Comparison of ENCODE assay signal across 10 cellular contexts in the genomic region with DNA sequence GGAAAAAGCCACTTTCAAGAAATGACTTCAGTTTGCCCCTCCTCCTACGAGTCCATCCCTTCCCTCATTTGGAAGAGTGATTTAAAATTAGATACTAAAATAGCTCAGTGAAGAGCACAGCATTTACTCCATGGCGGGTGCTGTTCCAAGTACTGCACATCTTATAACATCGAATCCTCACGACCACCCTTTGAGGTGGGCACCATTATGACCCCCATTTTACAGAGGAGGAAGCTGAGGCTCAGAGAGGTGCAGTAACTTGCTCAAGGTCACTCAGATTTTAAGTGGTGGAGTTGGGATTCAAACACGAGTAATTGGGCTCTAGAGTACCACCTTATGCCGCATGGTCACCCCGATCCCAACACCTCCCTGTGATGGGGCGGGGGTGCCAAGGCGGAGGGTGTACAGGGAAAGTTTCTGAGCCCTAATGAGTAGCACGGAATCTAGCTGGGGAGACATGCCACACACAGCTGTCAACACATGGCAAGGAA. TPM values are rescaled to one million over a fixed set of nuclear protein-coding genes. Genes with fewer than 3 reads are reported as not detected.
A peak's percentile ranks its signal among the peaks of the same experiment; 100 is the strongest.
DNase-seq lines count a peak whose midpoint lies in the region; ATAC-seq, FAIRE-seq and TF ChIP-seq lines count a peak whose summit lies in the region.
"Had no signal": no experiment of that assay in that cellular context is flagged by ENCODE, and none has a peak within 500 bp of the region (broad histone marks: within the 10 kb centered on the region; RNA-seq: fewer than 3 reads in every experiment).

No MANE protein-coding gene starts in this region.

- H3K4ac ChIP-seq in mesendoderm (ENCODE audit: low read depth, low read length) = no peak overlapping the region

- no peak overlapping the region for H2BK15ac ChIP-seq in mesendoderm (replicated peaks; ENCODE audit: low read depth)

- no peak for TF ChIP-seq POLR2A in transverse colon (IDR thresholded peaks at IDR 0.05)

- no peak for DNase-seq in activated naive CD4-positive, alpha-beta T cell treated with anti-CD3 and anti-CD28 coated beads, Interleukin-2, amount 10 ng/mL, durations not matched to agents 7 days and 5 days
- no peak for DNase-seq in activated naive CD4-positive, alpha-beta T cell (lab: John Stamatoyannopoulos, UW)
- DNase-seq in astrocyte (ENCODE audit: low read depth) (no peak), memory B cell (ENCODE audit: low spot score in 2 of 2) (no peak), transverse colon (no peak), NCI-H2196 treated with DMSO at 0.1 percent for 48 hours (lab: John Stamatoyannopoulos, UW; ENCODE audit: unreplicated experiment) (no peak), GF-D8 (lab: John Stamatoyannopoulos, UW) (no peak), mesendoderm (no peak)
- DNase-seq: MV-4-11 had no signal

- intact Hi-C loops in transverse colon (cut with DNase I; ENCODE audit: low total_unique reads) = no loop called here

- TF ChIP-seq CTCF in astrocyte (IDR thresholded peaks at IDR 0.05; ENCODE audit: insufficient read depth, low read depth, low read length) (no peak), transverse colon (IDR thresholded peaks at IDR 0.05) (no peak)

- H3K4me1 ChIP-seq in astrocyte (ENCODE audit: insufficient read depth, low read length) = no peaks in the 10 kb centered on the region
- H3K4me1 ChIP-seq in transverse colon = peaks cover 29 to 45% (median 40%) of the 10 kb centered on the region in 4 donors
- peaks cover 11% of the 10 kb centered on the region for H3K4me1 ChIP-seq in mesendoderm (ENCODE audit: control insufficient read depth, low read depth, low read length)

- no peak overlapping the region for H2AFZ ChIP-seq in astrocyte (ENCODE audit: low read depth, low read length)

- no peak overlapping the region for H3K4me3 ChIP-seq in astrocyte (ENCODE audit: insufficient read depth, low read depth, low read length)
- H3K4me3 ChIP-seq in transverse colon = peak overlapping the region in 1 of 4 donors; percentile 51
- H3K4me3 ChIP-seq in mesendoderm (ENCODE audit: low read length) = no peak overlapping the region

- no peaks in the 10 kb centered on the region for H4K20me1 ChIP-seq in astrocyte (ENCODE audit: insufficient read depth, low read length)

- no peak overlapping the region for H3K27ac Mint-ChIP-seq in activated naive CD4-positive, alpha-beta T cell treated with anti-CD3 and anti-CD28 coated beads, Interleukin-2, amount 10 ng/mL, durations not matched to agents 7 days and 5 days
- H3K27ac Mint-ChIP-seq in astrocyte (ENCODE audit: unreplicated experiment) (no peak overlapping the region), memory B cell (no peak overlapping the region)

- H3K56ac ChIP-seq in mesendoderm (ENCODE audit: low read length) = no peak overlapping the region

- no peak for FAIRE-seq in astrocyte (lab: Jason Lieb, UNC)

- WGBS in transverse colon (ENCODE audit: low coverage in 1 of 2), 2 donors = 70% methylated on average over 10 of the region's 10 CpGs; no CpG with 5 or more reads in 1 of the 2 donors
- WGBS in mesendoderm (ENCODE audit: extremely low coverage, insufficient coverage, low lambda C conversion rate) = no CpG with 5 or more reads among the region's 10 CpGs

- in situ Hi-C loops in transverse colon (cut with MboI; ENCODE audit: low pct_ligation_motif_present in 1 of 4, low pct_unique_long_range_greater_than_20kb in 1 of 4, low sequenced_read_pairs in 3 of 4) = loop anchor here in 1 of 4 donors (10.0 kb wide), 1 partner anchor 66 kb away; no protein-coding TSS in a partner anchor

- H3K27me3 ChIP-seq in astrocyte (ENCODE audit: insufficient read depth, low read length) (peaks cover 12% of the 10 kb centered on the region), transverse colon (no peaks in the 10 kb centered on the region), mesendoderm (ENCODE audit: insufficient read depth, low read length, poor library complexity) (peaks cover 4% of the 10 kb centered on the region)

- no peak overlapping the region for H4K8ac ChIP-seq in mesendoderm (ENCODE audit: low read depth, low read length)

- H2BK5ac ChIP-seq in mesendoderm (ENCODE audit: low read length) = no peak overlapping the region

- H3K4me1 Mint-ChIP-seq in activated naive CD4-positive, alpha-beta T cell treated with anti-CD3 and anti-CD28 coated beads, Interleukin-2, amount 10 ng/mL, durations not matched to agents 7 days and 5 days = peaks cover 7% of the 10 kb centered on the region
- H3K4me1 Mint-ChIP-seq in astrocyte (ENCODE audit: low read depth, unreplicated experiment) (peaks cover 10% of the 10 kb centered on the region), memory B cell (peaks cover 33% of the 10 kb centered on the region)

- H3K9ac ChIP-seq in astrocyte (ENCODE audit: low read length) = no peak overlapping the region
- no peak overlapping the region for H3K9ac ChIP-seq in mesendoderm (ENCODE audit: low read length)

- no peaks in the 10 kb centered on the region for H3K79me1 ChIP-seq in mesendoderm (ENCODE audit: low read length)

- H3K4me2 ChIP-seq in astrocyte (ENCODE audit: low read length) (peak overlapping the region; percentile 70), mesendoderm (ENCODE audit: low read length) (no peak overlapping the region)

- H3K4me3 Mint-ChIP-seq in activated naive CD4-positive, alpha-beta T cell treated with anti-CD3 and anti-CD28 coated beads, Interleukin-2, amount 10 ng/mL, durations not matched to agents 7 days and 5 days = peak overlapping the region; percentile 64
- H3K4me3 Mint-ChIP-seq in astrocyte (ENCODE audit: unreplicated experiment) (no peak overlapping the region), memory B cell (peak overlapping the region; percentile 46)

- H3K23ac ChIP-seq in mesendoderm (ENCODE audit: low read length) = no peak overlapping the region

- H3K36me3 Mint-ChIP-seq in activated naive CD4-positive, alpha-beta T cell treated with anti-CD3 and anti-CD28 coated beads, Interleukin-2, amount 10 ng/mL, durations not matched to agents 7 days and 5 days = no peaks in the 10 kb centered on the region
- no peaks in the 10 kb centered on the region for H3K36me3 Mint-ChIP-seq in astrocyte (ENCODE audit: low read depth, unreplicated experiment)
- no peaks in the 10 kb centered on the region for H3K36me3 Mint-ChIP-seq in memory B cell

- H3K9me3 ChIP-seq in astrocyte (ENCODE audit: insufficient read depth, low read depth, low read length) (no peaks in the 10 kb centered on the region), transverse colon (no peaks in the 10 kb centered on the region)

- no peak for ATAC-seq in memory B cell (ENCODE audit: low read depth)

- no peak overlapping the region for H3K18ac ChIP-seq in mesendoderm (ENCODE audit: low read length)

- no peak for TF ChIP-seq EP300 in transverse colon (IDR thresholded peaks at IDR 0.05; ENCODE audit: low read depth)

- H3K9me3 Mint-ChIP-seq in activated naive CD4-positive, alpha-beta T cell treated with anti-CD3 and anti-CD28 coated beads, Interleukin-2, amount 10 ng/mL, durations not matched to agents 7 days and 5 days = no peaks in the 10 kb centered on the region
- H3K9me3 Mint-ChIP-seq in astrocyte (ENCODE audit: unreplicated experiment) (no peaks in the 10 kb centered on the region), memory B cell (no peaks in the 10 kb centered on the region)

- H3K27me3 Mint-ChIP-seq in activated naive CD4-positive, alpha-beta T cell treated with anti-CD3 and anti-CD28 coated beads, Interleukin-2, amount 10 ng/mL, durations not matched to agents 7 days and 5 days = peaks cover 90% of the 10 kb centered on the region
- peaks cover 69% of the 10 kb centered on the region for H3K27me3 Mint-ChIP-seq in astrocyte (ENCODE audit: low read depth, unreplicated experiment)
- peaks cover 9% of the 10 kb centered on the region for H3K27me3 Mint-ChIP-seq in memory B cell

- no peaks in the 10 kb centered on the region for H3K36me3 ChIP-seq in astrocyte (ENCODE audit: insufficient read depth, low read length)
- no peaks in the 10 kb centered on the region for H3K36me3 ChIP-seq in transverse colon
- no peaks in the 10 kb centered on the region for H3K36me3 ChIP-seq in mesendoderm (ENCODE audit: control insufficient read depth, insufficient read depth, low read length)

- H2BK120ac ChIP-seq in mesendoderm (ENCODE audit: low read depth, low read length) = no peak overlapping the region

- no peak overlapping the region for H4K5ac ChIP-seq in mesendoderm (ENCODE audit: low read length)

- CTCF ChIA-PET in activated naive CD4-positive, alpha-beta T cell treated with anti-CD3 and anti-CD28 coated beads, Interleukin-2, amount 10 ng/mL, durations not matched to agents 7 days and 5 days (lab: Charles Lee) = interaction anchor here (0.6 to 2.0 kb wide), 6 partner anchors 28 to 239 kb away, joined by 3 to 9 read pairs (median 4); partner anchors contain the start of gene CRIP3

- H2AK5ac ChIP-seq in mesendoderm (ENCODE audit: low read length) = no peak overlapping the region

- H3K27ac ChIP-seq in astrocyte (ENCODE audit: low read depth, low read length) (no peak overlapping the region), transverse colon (peak overlapping the region; percentile 79 to 88 (median 83)), mesendoderm (ENCODE audit: low read depth, low read length) (no peak overlapping the region)

- no peaks in the 10 kb centered on the region for H3K79me2 ChIP-seq in astrocyte (ENCODE audit: insufficient read depth, low read length)
- no peaks in the 10 kb centered on the region for H3K79me2 ChIP-seq in mesendoderm (ENCODE audit: control insufficient read depth, insufficient read depth, low read length)

RNA-seq across cellular contexts. Expression of gene TTBK1, which starts 25.5 kb away (rescaled TPM):
- 0.14 TPM in 1 of 2 replicates, not detected in the other for total RNA-seq in astrocyte
- total RNA-seq in transverse colon = 1 to 10 TPM in 1 of 4 donors, under 1 TPM in 3; 0.20 to 1.1 (median 0.36) TPM
- polyA plus RNA-seq in mesendoderm (2013, experiment 1 of 2) = 0.06 TPM
- 0.07 TPM for polyA plus RNA-seq in mesendoderm (2013, experiment 2 of 2)

RNA-seq across cellular contexts. Expression of gene SLC22A7, which starts 29.2 kb away (rescaled TPM):
- total RNA-seq in astrocyte (not detected in 2 replicates), transverse colon (not detected)
- not detected for polyA plus RNA-seq in mesendoderm (2013, experiment 1 of 2)
- polyA plus RNA-seq in mesendoderm (2013, experiment 2 of 2) = not detected
- total RNA-seq: pulmonary artery endothelial cell had no signal

RNA-seq across cellular contexts. Expression of gene DNPH1, which starts 39.5 kb away (rescaled TPM):
- total RNA-seq in astrocyte = 15.1 and 17.6 TPM in 2 replicates
- total RNA-seq in transverse colon = 100 to 1,000 TPM in 3 of 4 donors, 10 to 100 TPM in 1; 16.1 to 367 (median 128) TPM
- 36.2 TPM for polyA plus RNA-seq in mesendoderm (2013, experiment 1 of 2)
- polyA plus RNA-seq in mesendoderm (2013, experiment 2 of 2) = 35.8 TPM

RNA-seq across cellular contexts. Expression of gene CRIP3, which starts 39.8 kb away (rescaled TPM):
- total RNA-seq in astrocyte (not detected in 2 replicates), transverse colon (1 to 10 TPM in 1 of 4 donors, under 1 TPM in 1, not detected in 2; 0.82 to 1.4 TPM)
- polyA plus RNA-seq in mesendoderm (2013, experiment 1 of 2) = 7.6 TPM
- polyA plus RNA-seq in mesendoderm (2013, experiment 2 of 2) = 7.5 TPM
- total RNA-seq: pulmonary artery endothelial cell had no signal

Comparison
In these comparisons a context has a peak if more than half of its experiments do, and no peak if none do; other contexts are left out.
1. H3K27ac ChIP-seq: peak in transverse colon (4 of 4); none in astrocyte (single experiment) and mesendoderm (single experiment).